Comparison of ENCODE assay signal across 11 cellular contexts in the genomic region with DNA sequence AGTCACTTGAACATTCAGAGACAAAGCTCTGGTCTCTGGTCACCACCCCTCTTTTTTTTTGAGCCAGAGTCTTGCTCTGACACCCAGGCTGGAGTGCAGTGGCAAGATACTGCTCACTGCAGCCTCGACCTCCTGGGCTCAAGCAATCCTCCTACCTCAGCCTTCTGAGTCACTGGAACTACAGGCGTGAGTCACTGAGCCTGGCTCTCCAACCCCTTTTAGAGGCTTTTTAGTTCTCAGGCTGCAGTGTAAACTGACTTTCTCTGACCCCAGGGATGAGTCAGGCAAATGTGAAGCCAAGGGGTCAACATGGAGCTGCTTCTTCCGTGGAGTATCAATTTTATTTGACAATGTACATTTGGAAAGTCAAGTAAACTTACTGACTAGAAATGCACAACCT.
DNase-seq lines count a peak whose midpoint lies in the region; ATAC-seq and TF ChIP-seq lines count a peak whose summit lies in the region.
"Had no signal": no experiment of that assay in that cellular context is flagged by ENCODE, and none has a peak within 500 bp of the region (broad histone marks: within the 10 kb centered on the region; RNA-seq: fewer than 3 reads in every experiment).

No MANE protein-coding gene starts in this region.

- peaks cover 6% of the 10 kb centered on the region for H3K4me1 Mint-ChIP-seq in activated CD4-positive, alpha-beta T cell treated with anti-CD3 and anti-CD28 coated beads for 36 hours
- H3K4me1 Mint-ChIP-seq: central memory CD8-positive, alpha-beta T cell had no signal

- H3K4me3 ChIP-seq in fibroblast of mammary gland (ENCODE audit: control insufficient read depth, low read depth, low read length), result no peak overlapping the region

- no peaks in the 10 kb centered on the region for H3K36me3 Mint-ChIP-seq in activated CD4-positive, alpha-beta T cell treated with anti-CD3 and anti-CD28 coated beads for 36 hours (ENCODE audit: low read depth)

- intact Hi-C loops in activated CD4-positive, alpha-beta T cell treated with anti-CD3 and anti-CD28 coated beads for 36 hours (cut with DNase I, micrococcal nuclease), result no loop called here

- peak overlapping the region; percentile 55 for H3K27ac ChIP-seq in RWPE1

- H3K9me3 Mint-ChIP-seq in activated CD4-positive, alpha-beta T cell treated with anti-CD3 and anti-CD28 coated beads for 36 hours (ENCODE audit: low read depth), result no peaks in the 10 kb centered on the region
- H3K9me3 Mint-ChIP-seq: central memory CD8-positive, alpha-beta T cell had no signal

- CTCF ChIA-PET in activated CD4-positive, alpha-beta T cell treated with anti-CD3 and anti-CD28 coated beads for 36 hours (lab: Charles Lee), result interaction anchor here (0.6 to 0.7 kb wide), 2 partner anchors 15 to 22 kb away, joined by 3 to 6 read pairs; no protein-coding TSS in a partner anchor
- CTCF ChIA-PET in RWPE1 (lab: Yijun Ruan, JAX), result interaction anchor here (0.5 to 1.2 kb wide), 3 partner anchors 10 to 572 kb away, joined by 3 to 5 read pairs (median 4); no protein-coding TSS in a partner anchor

- ATAC-seq in activated CD4-positive, alpha-beta T cell treated with anti-CD3 and anti-CD28 coated beads for 36 hours, result peak; percentile 97
- ATAC-seq in HG02642 (IDR thresholded peaks at IDR 0.05; ENCODE audit: poor library complexity, unreplicated experiment) (no peak), GM18909 (IDR thresholded peaks at IDR 0.05; ENCODE audit: poor library complexity, unreplicated experiment) (no peak)

- TF ChIP-seq CTCF in RWPE1 (conservative IDR thresholded peaks at IDR 0.05; ENCODE audit: low read depth) (no peak), fibroblast of mammary gland (conservative IDR thresholded peaks at IDR 0.05; ENCODE audit: control insufficient read depth, insufficient read depth, low read depth, low read length) (no peak)

- H3K27me3 Mint-ChIP-seq in activated CD4-positive, alpha-beta T cell treated with anti-CD3 and anti-CD28 coated beads for 36 hours, result no peaks in the 10 kb centered on the region
- H3K27me3 Mint-ChIP-seq: central memory CD8-positive, alpha-beta T cell had no signal

- H3K4me3 Mint-ChIP-seq in activated CD4-positive, alpha-beta T cell treated with anti-CD3 and anti-CD28 coated beads for 36 hours, result no peak overlapping the region
- H3K4me3 Mint-ChIP-seq: central memory CD8-positive, alpha-beta T cell had no signal

- POLR2A ChIA-PET in activated CD4-positive, alpha-beta T cell treated with anti-CD3 and anti-CD28 coated beads for 36 hours (lab: Charles Lee), result interaction anchor here (0.6 kb wide), 1 partner anchor 540 kb away, joined by 3 read pairs; no protein-coding TSS in a partner anchor
- POLR2A ChIA-PET in RWPE1 (lab: Yijun Ruan, JAX; ENCODE audit: low non-redundant PET), result no interaction called here

- H3K27ac Mint-ChIP-seq in activated CD4-positive, alpha-beta T cell treated with anti-CD3 and anti-CD28 coated beads for 36 hours, result no peak overlapping the region

- DNase-seq in activated CD4-positive, alpha-beta T cell treated with anti-CD3 and anti-CD28 coated beads for 36 hours, result peak; percentile 57
- no peak for DNase-seq in activated CD4-positive, alpha-beta T cell treated with anti-CD3 and anti-CD28 coated beads, Interleukin-2, amount 50 U/mL, for 1 hour
- DNase-seq in RWPE1 (ENCODE audit: low spot score), result peak; percentile 76
- DNase-seq in fibroblast of mammary gland (ENCODE audit: low read depth), result peak; percentile 98
- DNase-seq in stimulated activated CD8-positive, alpha-beta memory T cell treated with anti-CD3 and anti-CD28 coated beads, Interleukin-7, amount 100 ng/mL, for 48 hours (ENCODE audit: extremely low read depth in 1 of 2, low read depth in 1 of 2), result peak; percentile 6 to 20
- DNase-seq in NCI-H345 treated with DMSO at 0.1 percent for 48 hours (lab: John Stamatoyannopoulos, UW; ENCODE audit: unreplicated experiment), result no peak
- DNase-seq: midbrain, NCI-H1092 had no signal

Comparison
In these comparisons a context has a peak if more than half of its experiments do, and no peak if none do; other contexts are left out.
1. DNase-seq: peak in activated CD4-positive, alpha-beta T cell treated with anti-CD3 and anti-CD28 coated beads for 36 hours (single experiment), RWPE1 (single experiment), fibroblast of mammary gland (single experiment) and stimulated activated CD8-positive, alpha-beta memory T cell treated with anti-CD3 and anti-CD28 coated beads, Interleukin-7, amount 100 ng/mL, for 48 hours (2 of 2); none in activated CD4-positive, alpha-beta T cell treated with anti-CD3 and anti-CD28 coated beads, Interleukin-2, amount 50 U/mL, for 1 hour (single experiment) and NCI-H345 treated with DMSO at 0.1 percent for 48 hours (single experiment).